15 cellular contexts compared by ENCODE assay signal in genomic region chr9:93568169-93568568, GRCh38.
DNase-seq lines count a peak whose midpoint lies in the region; ATAC-seq and TF ChIP-seq lines count a peak whose summit lies in the region.
"Had no signal": no experiment of that assay in that cellular context is flagged by ENCODE, and none has a peak within 500 bp of the region (broad histone marks: within the 10 kb centered on the region; RNA-seq: fewer than 3 reads in every experiment).

No MANE protein-coding gene starts in this region.

- no peaks in the 10 kb centered on the region for H3K27me3 Mint-ChIP-seq in stimulated activated naive CD8-positive, alpha-beta T cell treated with anti-CD3 and anti-CD28 coated beads, Interleukin-15, Interleukin-2, amounts not matched to agents 100 ng/mL and 50 ng/mL, for 24 hours
- H3K27me3 Mint-ChIP-seq in stimulated activated naive CD8-positive, alpha-beta T cell treated with anti-CD3 and anti-CD28 coated beads, Interleukin-15, amount 100 ng/mL, for 72 hours: no peaks in the 10 kb centered on the region

- H3K27ac Mint-ChIP-seq in stimulated activated naive CD8-positive, alpha-beta T cell treated with anti-CD3 and anti-CD28 coated beads, Interleukin-15, Interleukin-2, amounts not matched to agents 100 ng/mL and 50 ng/mL, for 24 hours: peak overlapping the region; percentile 50
- no peak overlapping the region for H3K27ac Mint-ChIP-seq in stimulated activated naive CD8-positive, alpha-beta T cell treated with anti-CD3 and anti-CD28 coated beads, Interleukin-15, amount 100 ng/mL, for 72 hours

- H3K4me3 ChIP-seq in coronary artery (no peak overlapping the region), neutrophil (ENCODE audit: low read depth in 1 of 2, low read length in 1 of 2) (no peak overlapping the region)

- no peak for TF ChIP-seq CTCF in coronary artery (IDR thresholded peaks at IDR 0.05)
- no peak for TF ChIP-seq CTCF in neutrophil (IDR thresholded peaks at IDR 0.05)

- peaks cover 38% of the 10 kb centered on the region for H3K36me3 Mint-ChIP-seq in stimulated activated naive CD8-positive, alpha-beta T cell treated with anti-CD3 and anti-CD28 coated beads, Interleukin-15, Interleukin-2, amounts not matched to agents 100 ng/mL and 50 ng/mL, for 24 hours (ENCODE audit: low read depth)

- peaks cover 25% of the 10 kb centered on the region for H3K4me1 Mint-ChIP-seq in stimulated activated naive CD8-positive, alpha-beta T cell treated with anti-CD3 and anti-CD28 coated beads, Interleukin-15, Interleukin-2, amounts not matched to agents 100 ng/mL and 50 ng/mL, for 24 hours (ENCODE audit: low read depth)
- H3K4me1 Mint-ChIP-seq in stimulated activated naive CD8-positive, alpha-beta T cell treated with anti-CD3 and anti-CD28 coated beads, Interleukin-15, amount 100 ng/mL, for 72 hours: peaks cover 37% of the 10 kb centered on the region

- no peaks in the 10 kb centered on the region for H3K27me3 ChIP-seq in neutrophil
- H3K27me3 ChIP-seq: BE2C had no signal

- peaks cover 21% of the 10 kb centered on the region for H3K36me3 ChIP-seq in neutrophil

- DNase-seq in stimulated activated naive CD8-positive, alpha-beta T cell treated with anti-CD3 and anti-CD28 coated beads, Interleukin-15, amount 100 ng/mL, for 72 hours: no peak
- peak; percentile 56 for DNase-seq in coronary artery (ENCODE audit: low spot score)
- no peak for DNase-seq in putamen (ENCODE audit: low spot score)
- DNase-seq: BE2C; CD8-positive, alpha-beta T cell; DMS79 treated with DMSO at 0.1 percent for 48 hours; MV-4-11; NCI-H1417 treated with DMSO at 0.1 percent for 48 hours; NCI-H2029; NCI-H510A treated with DMSO at 0.1 percent for 48 hours had no signal

- peaks cover 4% of the 10 kb centered on the region for H3K9me3 Mint-ChIP-seq in stimulated activated naive CD8-positive, alpha-beta T cell treated with anti-CD3 and anti-CD28 coated beads, Interleukin-15, Interleukin-2, amounts not matched to agents 100 ng/mL and 50 ng/mL, for 24 hours
- peaks cover 11 to 12% of the 10 kb centered on the region in 2 donors for H3K9me3 Mint-ChIP-seq in stimulated activated naive CD8-positive, alpha-beta T cell treated with anti-CD3 and anti-CD28 coated beads, Interleukin-15, amount 100 ng/mL, for 72 hours
- H3K9me3 Mint-ChIP-seq: CD8-positive, alpha-beta T cell had no signal

- no peaks in the 10 kb centered on the region for H3K9me3 ChIP-seq in neutrophil
- H3K9me3 ChIP-seq: BE2C had no signal

- peaks cover 35 to 42% of the 10 kb centered on the region in 2 experiments for H3K4me1 ChIP-seq in neutrophil (ENCODE audit: control insufficient read depth in 1 of 2, insufficient read depth in 1 of 2, low read depth in 1 of 2, low read length in 1 of 2)
- H3K4me1 ChIP-seq: BE2C had no signal

- no peak overlapping the region for H3K4me3 Mint-ChIP-seq in stimulated activated naive CD8-positive, alpha-beta T cell treated with anti-CD3 and anti-CD28 coated beads, Interleukin-15, Interleukin-2, amounts not matched to agents 100 ng/mL and 50 ng/mL, for 24 hours
- peak overlapping the region in 1 of 2 donors; percentile 34 for H3K4me3 Mint-ChIP-seq in stimulated activated naive CD8-positive, alpha-beta T cell treated with anti-CD3 and anti-CD28 coated beads, Interleukin-15, amount 100 ng/mL, for 72 hours

- no peak for ATAC-seq in stimulated activated naive CD8-positive, alpha-beta T cell treated with anti-CD3 and anti-CD28 coated beads, Interleukin-15, amount 100 ng/mL, for 72 hours
- no peak for ATAC-seq in HG02798 (IDR thresholded peaks at IDR 0.05; ENCODE audit: poor library complexity, unreplicated experiment)
- no peak for ATAC-seq in GM18861 (IDR thresholded peaks at IDR 0.05; ENCODE audit: unreplicated experiment)
- ATAC-seq: CD8-positive, alpha-beta T cell; HCT116 had no signal

- no peak overlapping the region for H3K27ac ChIP-seq in coronary artery
- H3K27ac ChIP-seq in neutrophil: peak overlapping the region; percentile 75
